ENCODE assay signal across 27 cellular contexts in genomic region chr1:22080184-22080583, GRCh38. TPM values are rescaled to one million over a fixed set of nuclear protein-coding genes. Genes with fewer than 3 reads are reported as not detected.
DNase-seq lines count a peak whose midpoint lies in the region; ATAC-seq and TF ChIP-seq lines count a peak whose summit lies in the region.
"Had no signal": no experiment of that assay in that cellular context is flagged by ENCODE, and none has a peak within 500 bp of the region (broad histone marks: within the 10 kb centered on the region; RNA-seq: fewer than 3 reads in every experiment).

No MANE protein-coding gene starts in this region.

- peaks cover 58% of the 10 kb centered on the region for H3K4me1 ChIP-seq in CD4-positive, CD25-positive, alpha-beta regulatory T cell (ENCODE audit: control insufficient read depth, insufficient read depth, low read length, poor library complexity, severe bottlenecking)
- peaks cover 43% of the 10 kb centered on the region for H3K4me1 ChIP-seq in OCI-LY3 (ENCODE audit: low read length)
- H3K4me1 ChIP-seq in naive thymus-derived CD4-positive, alpha-beta T cell (ENCODE audit: control insufficient read depth in 2 of 2, insufficient read depth in 2 of 2, low read length in 2 of 2): peaks cover 41 to 55% of the 10 kb centered on the region in 2 donors

- H3K27me3 Mint-ChIP-seq in CD4-positive, CD25-positive, alpha-beta regulatory T cell: no peaks in the 10 kb centered on the region
- H3K27me3 Mint-ChIP-seq in naive thymus-derived CD4-positive, alpha-beta T cell: no peaks in the 10 kb centered on the region
- H3K27me3 Mint-ChIP-seq: activated CD4-positive, alpha-beta T cell treated with anti-CD3 and anti-CD28 coated beads, Interleukin-2, amount 10 ng/mL, durations not matched to agents 24 days and 14 days; type B pancreatic cell had no signal

- H3K9me3 ChIP-seq in CD4-positive, CD25-positive, alpha-beta regulatory T cell (ENCODE audit: control insufficient read depth in 2 of 2, low read length in 2 of 2): no peaks in the 10 kb centered on the region
- no peaks in the 10 kb centered on the region for H3K9me3 ChIP-seq in OCI-LY3 (ENCODE audit: insufficient read depth, low read length)
- H3K9me3 ChIP-seq in naive thymus-derived CD4-positive, alpha-beta T cell (ENCODE audit: control insufficient read depth in 2 of 3, low read length in 3 of 3): no peaks in the 10 kb centered on the region
- H3K9me3 ChIP-seq: lower lobe of right lung had no signal

- peak overlapping the region; percentile 43 for H3K4me2 ChIP-seq in OCI-LY3 (ENCODE audit: low read length)

- no peaks in the 10 kb centered on the region for H3K27me3 ChIP-seq in CD4-positive, CD25-positive, alpha-beta regulatory T cell (ENCODE audit: control insufficient read depth, insufficient read depth, low read length)
- no peaks in the 10 kb centered on the region for H3K27me3 ChIP-seq in OCI-LY3 (ENCODE audit: low read depth, low read length)
- H3K27me3 ChIP-seq in naive thymus-derived CD4-positive, alpha-beta T cell (ENCODE audit: control insufficient read depth in 2 of 2, insufficient read depth in 2 of 2, low read length in 2 of 2): no peaks in the 10 kb centered on the region

- H3K36me3 Mint-ChIP-seq in CD4-positive, CD25-positive, alpha-beta regulatory T cell: peaks cover 50% of the 10 kb centered on the region
- peaks cover 16 to 46% (median 31%) of the 10 kb centered on the region in 5 donors for H3K36me3 Mint-ChIP-seq in naive thymus-derived CD4-positive, alpha-beta T cell

- peak overlapping the region in 1 of 4 donors; percentile 80 for H3K4me3 Mint-ChIP-seq in CD4-positive, CD25-positive, alpha-beta regulatory T cell
- H3K4me3 Mint-ChIP-seq in naive thymus-derived CD4-positive, alpha-beta T cell: peak overlapping the region in 3 of 10 donors; percentile 35 to 73 (median 70)
- H3K4me3 Mint-ChIP-seq: activated CD4-positive, alpha-beta T cell treated with anti-CD3 and anti-CD28 coated beads, Interleukin-2, amount 10 ng/mL, durations not matched to agents 24 days and 14 days; neural crest cell; T-helper 2 cell treated with Interferon-gamma antibody and Interleukin-4, amounts not matched to agents 5 μg/mL and 100 μg/mL, for 36 hours; type B pancreatic cell had no signal

- ATAC-seq in CD4-positive, CD25-positive, alpha-beta regulatory T cell (ENCODE audit: low read depth in 2 of 2): no peak
- ATAC-seq in naive thymus-derived CD4-positive, alpha-beta T cell: no peak
- ATAC-seq in HG03196 (IDR thresholded peaks at IDR 0.05; ENCODE audit: unreplicated experiment): no peak
- no peak for ATAC-seq in HG03175 (IDR thresholded peaks at IDR 0.05; ENCODE audit: unreplicated experiment)
- ATAC-seq: lower lobe of right lung, right cardiac atrium had no signal

- TF ChIP-seq CTCF in GM12865 (IDR thresholded peaks at IDR 0.05; ENCODE audit: insufficient read depth, low read depth, low read length, missing control alignments) (no peak), OCI-LY3 (IDR thresholded peaks at IDR 0.05; ENCODE audit: low read depth, low read length) (no peak)

- H3K36me3 ChIP-seq in CD4-positive, CD25-positive, alpha-beta regulatory T cell (ENCODE audit: control insufficient read depth, insufficient read depth, low read length): peaks cover 68% of the 10 kb centered on the region
- peaks cover 31% of the 10 kb centered on the region for H3K36me3 ChIP-seq in OCI-LY3 (replicated peaks; ENCODE audit: low read depth, low read length)
- H3K36me3 ChIP-seq in naive thymus-derived CD4-positive, alpha-beta T cell (ENCODE audit: control insufficient read depth in 2 of 3, insufficient read depth in 3 of 3, low read length in 3 of 3): peaks cover 13 to 41% (median 16%) of the 10 kb centered on the region in 3 experiments

- H3K27ac ChIP-seq in CD4-positive, CD25-positive, alpha-beta regulatory T cell (ENCODE audit: insufficient read depth, low read length, poor library complexity, severe bottlenecking): peak overlapping the region; percentile 1
- H3K27ac ChIP-seq in OCI-LY3 (ENCODE audit: low read length): peak overlapping the region; percentile 31; the same call in 1 of the 2 replicates
- H3K27ac ChIP-seq in naive thymus-derived CD4-positive, alpha-beta T cell (ENCODE audit: low read depth, low read length): no peak overlapping the region
- H3K27ac ChIP-seq: C4-2B, GM23248, lower lobe of right lung, SK-N-MC had no signal

- CTCF ChIA-PET in naive thymus-derived CD4-positive, alpha-beta T cell (lab: Charles Lee): no interaction called here

- no peak overlapping the region for H3K9ac ChIP-seq in OCI-LY3 (ENCODE audit: low read length)
- H3K9ac ChIP-seq: GM23248 had no signal

- DNase-seq in CD4-positive, CD25-positive, alpha-beta regulatory T cell: no peak
- DNase-seq in GM12865 (ENCODE audit: low read depth) (peak; percentile 32), NCI-H1436 treated with DMSO at 0.1 percent for 48 hours (lab: John Stamatoyannopoulos, UW) (no peak)
- DNase-seq in naive thymus-derived CD4-positive, alpha-beta T cell: no peak
- DNase-seq: activated CD4-positive, alpha-beta T cell treated with anti-CD3 and anti-CD28 coated beads, Interleukin-2, amount 10 ng/mL, durations not matched to agents 24 days and 14 days; activated naive CD4-positive, alpha-beta T cell treated with anti-CD3 and anti-CD28 coated beads, Interleukin-2, amount 50 U/mL, for 16 hours; effector memory CD4-positive, alpha-beta T cell; erythroblast; GM23248; head of caudate nucleus; IMR-90; lower lobe of right lung; NCI-H1417 treated with DMSO at 0.1 percent for 48 hours; NCI-H2081 treated with DMSO at 0.1 percent for 48 hours; NCI-H226; NCI-H748 treated with DMSO at 0.1 percent for 48 hours; right cardiac atrium; stimulated activated CD4-positive, alpha-beta T cell treated with anti-CD3 and anti-CD28 coated beads, Interleukin-2, amount 100 ng/mL, for 48 hours; substantia nigra had no signal

- H2AFZ ChIP-seq in OCI-LY3 (ENCODE audit: low read depth, low read length): no peak overlapping the region
- H2AFZ ChIP-seq: GM23248 had no signal

- intact Hi-C loops in naive thymus-derived CD4-positive, alpha-beta T cell (cut with micrococcal nuclease): no loop called here

- H3K27ac Mint-ChIP-seq in CD4-positive, CD25-positive, alpha-beta regulatory T cell: peak overlapping the region in 1 of 3 donors; percentile 70
- peak overlapping the region in 7 of 9 donors; percentile 45 to 85 (median 63) for H3K27ac Mint-ChIP-seq in naive thymus-derived CD4-positive, alpha-beta T cell
- H3K27ac Mint-ChIP-seq: type B pancreatic cell had no signal

- POLR2A ChIA-PET in naive thymus-derived CD4-positive, alpha-beta T cell (lab: Charles Lee): interaction anchor here (0.6 to 1.4 kb wide), 4 partner anchors 17 to 55 kb away, joined by 3 to 6 read pairs (median 4); no protein-coding TSS in a partner anchor

- H3K4me3 ChIP-seq in CD4-positive, CD25-positive, alpha-beta regulatory T cell (ENCODE audit: low read depth, low read length): peak overlapping the region; percentile 33
- H3K4me3 ChIP-seq in GM12865 (ENCODE audit: low read depth, low read length) (no peak overlapping the region), OCI-LY3 (ENCODE audit: low read length) (no peak overlapping the region)
- H3K4me3 ChIP-seq in naive thymus-derived CD4-positive, alpha-beta T cell (ENCODE audit: low read length): no peak overlapping the region
- H3K4me3 ChIP-seq: GM23248, lower lobe of right lung, SK-N-MC had no signal

- peaks cover 0 to 2% (median 0%) of the 10 kb centered on the region in 7 donors for H3K9me3 Mint-ChIP-seq in CD4-positive, CD25-positive, alpha-beta regulatory T cell
- H3K9me3 Mint-ChIP-seq in naive thymus-derived CD4-positive, alpha-beta T cell: no peaks in the 10 kb centered on the region
- H3K9me3 Mint-ChIP-seq: activated CD4-positive, alpha-beta T cell treated with anti-CD3 and anti-CD28 coated beads, Interleukin-2, amount 10 ng/mL, durations not matched to agents 24 days and 14 days; neural crest cell; T-helper 2 cell treated with Interferon-gamma antibody and Interleukin-4, amounts not matched to agents 5 μg/mL and 100 μg/mL, for 36 hours; type B pancreatic cell had no signal

- H4K20me1 ChIP-seq in OCI-LY3 (ENCODE audit: insufficient read depth, low read length): peaks cover 90% of the 10 kb centered on the region

- peaks cover 87% of the 10 kb centered on the region for H3K79me2 ChIP-seq in OCI-LY3 (ENCODE audit: low read length)

- peaks cover 59 to 89% (median 75%) of the 10 kb centered on the region in 4 donors for H3K4me1 Mint-ChIP-seq in CD4-positive, CD25-positive, alpha-beta regulatory T cell
- H3K4me1 Mint-ChIP-seq in naive thymus-derived CD4-positive, alpha-beta T cell: peaks cover 57 to 93% (median 87%) of the 10 kb centered on the region in 7 donors

RNA-seq across cellular contexts. Expression of gene CDC42, which starts 27.7 kb away (rescaled TPM):
- total RNA-seq in CD4-positive, CD25-positive, alpha-beta regulatory T cell: 376 TPM
- 100 to 1,000 TPM; 290 to 513 (median 434) TPM for polyA plus RNA-seq in CD4-positive, CD25-positive, alpha-beta regulatory T cell
- 100 to 1,000 TPM; 186 to 385 (median 305) TPM for total RNA-seq in naive thymus-derived CD4-positive, alpha-beta T cell
- polyA plus RNA-seq in naive thymus-derived CD4-positive, alpha-beta T cell: 100 to 1,000 TPM; 186 to 427 TPM
